Comparison of ENCODE assay signal across 13 cellular contexts in the genomic region with DNA sequence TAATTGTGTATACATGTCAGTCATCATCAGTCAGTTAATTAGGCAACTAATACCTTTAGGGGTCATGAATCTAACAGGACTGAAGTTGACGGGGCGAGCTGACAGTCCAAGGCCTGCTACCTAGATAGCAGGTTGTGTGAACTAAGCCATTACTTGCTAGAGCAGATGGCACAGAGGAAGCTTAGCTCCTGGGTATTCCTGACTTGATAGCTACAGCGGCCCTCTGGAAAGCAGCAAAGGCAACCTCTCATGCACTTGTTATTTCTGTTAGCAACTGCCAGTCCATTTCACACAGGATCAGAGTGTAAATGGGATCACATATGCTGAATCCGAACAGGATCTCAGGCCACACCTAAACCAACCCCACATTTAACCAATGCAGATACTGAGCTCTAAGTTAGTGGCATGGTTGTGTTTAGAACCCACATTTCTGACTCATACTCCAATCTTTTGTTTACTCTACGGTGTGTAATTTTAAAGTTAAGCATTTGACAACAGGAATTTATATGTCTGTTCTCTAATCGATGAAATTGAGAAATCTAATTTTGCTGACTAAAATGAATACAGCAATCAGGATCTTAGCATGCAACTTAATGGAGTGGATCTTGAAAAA.
A peak's percentile ranks its signal among the peaks of the same experiment; 100 is the strongest.
DNase-seq lines count a peak whose midpoint lies in the region; ATAC-seq and TF ChIP-seq lines count a peak whose summit lies in the region.
"Had no signal": no experiment of that assay in that cellular context is flagged by ENCODE, and none has a peak within 500 bp of the region (broad histone marks: within the 10 kb centered on the region; RNA-seq: fewer than 3 reads in every experiment).

No MANE protein-coding gene starts in this region.

- no peak overlapping the region; the same call in 2 of the 3 replicates for H2BK15ac ChIP-seq in IMR-90 (ENCODE audit: low read depth, low read length)

- POLR2A ChIA-PET in IMR-90 (lab: Charles Lee; ENCODE audit: unreplicated experiment): no interaction called here

- H4K5ac ChIP-seq in IMR-90 (ENCODE audit: low read depth, low read length): no peak overlapping the region

- WGBS in IMR-90 (ENCODE audit: extremely low coverage in 2 of 2, insufficient read length in 1 of 2), 2 experiments: 92% methylated on average over 2 of the region's 6 CpGs; no CpG with 5 or more reads in 1 of the 2 experiments
- 89% methylated on average over 6 of the region's 6 CpGs for WGBS in right cardiac atrium
- WGBS in esophagus squamous epithelium, 2 donors: 81 to 88% methylated on average over 6 of the region's 6 CpGs

- no peak overlapping the region for H3K9ac ChIP-seq in IMR-90 (ENCODE audit: low read depth, low read length)

- intact Hi-C loops in IMR-90 (cut with micrococcal nuclease): no loop called here
- intact Hi-C loops in right cardiac atrium (cut with DNase I): no loop called here
- intact Hi-C loops in esophagus squamous epithelium (cut with DNase I): no loop called here

- H4K8ac ChIP-seq in IMR-90 (ENCODE audit: low read depth in 2 of 2, low read length in 2 of 2): no peak overlapping the region

- no peak for TF ChIP-seq RAD21 in IMR-90 (IDR thresholded peaks at IDR 0.05; ENCODE audit: low read length)

- TF ChIP-seq POLR2A in IMR-90 (IDR thresholded peaks at IDR 0.05; ENCODE audit: low read depth, low read length) (no peak), esophagus squamous epithelium (IDR thresholded peaks at IDR 0.05) (no peak)

- 0 out of 2 replicates have a peak overlapping the region, but pooled peaks have one; percentile 15 for H3K4ac ChIP-seq in IMR-90 (ENCODE audit: low read depth, low read length)

- no TSS peak for BruUV-seq in IMR-90 (replicated peaks; lab: Mats Ljungman, UMichigan)

- H3K4me1 ChIP-seq in IMR-90 (ENCODE audit: control insufficient read depth, insufficient read depth, low read length): peaks cover 2% of the 10 kb centered on the region; the same call in 1 of the 2 replicates
- H3K4me1 ChIP-seq in right cardiac atrium (ENCODE audit: control insufficient read depth, insufficient read depth, low read length): no peaks in the 10 kb centered on the region
- H3K4me1 ChIP-seq in esophagus squamous epithelium: no peaks in the 10 kb centered on the region

- no peaks in the 10 kb centered on the region for H3K36me3 ChIP-seq in IMR-90 (ENCODE audit: control insufficient read depth, insufficient read depth, low read length)
- no peaks in the 10 kb centered on the region for H3K36me3 ChIP-seq in esophagus squamous epithelium
- H3K36me3 ChIP-seq: HAP-1 had no signal

- no peak overlapping the region for H2AFZ ChIP-seq in IMR-90 (replicated peaks; ENCODE audit: low read length, poor library complexity)

- no peak overlapping the region for H4K91ac ChIP-seq in IMR-90 (ENCODE audit: insufficient read depth, low read depth, low read length)

- H3K56ac ChIP-seq in IMR-90 (ENCODE audit: extremely low read depth, insufficient read depth, low read length): no peak overlapping the region

- peak overlapping the region; percentile 39; the same call in 1 of the 2 replicates for H2AK5ac ChIP-seq in IMR-90 (ENCODE audit: low read depth, low read length)

- H2BK120ac ChIP-seq in IMR-90 (ENCODE audit: low read depth, low read length): 0 out of 2 replicates have a peak overlapping the region, but pooled peaks have one; percentile 27

- TF ChIP-seq CTCF in IMR-90 (conservative IDR thresholded peaks at IDR 0.05; ENCODE audit: low read depth, low read length) (no peak), esophagus squamous epithelium (IDR thresholded peaks at IDR 0.05) (no peak)

- no peak overlapping the region for H3K4me3 ChIP-seq in IMR-90 (ENCODE audit: insufficient read depth, low read depth, low read length)
- no peak overlapping the region for H3K4me3 ChIP-seq in right cardiac atrium (ENCODE audit: low read length)
- H3K4me3 ChIP-seq in esophagus squamous epithelium: no peak overlapping the region
- H3K4me3 ChIP-seq: HAP-1 had no signal

- no peaks in the 10 kb centered on the region for H3K9me1 ChIP-seq in IMR-90 (ENCODE audit: insufficient read depth, low read length)

- 0 out of 2 replicates have a peak, but pooled peaks have one; percentile 40 for ATAC-seq in IMR-90 (ENCODE audit: low read depth)
- no peak for ATAC-seq in right cardiac atrium
- ATAC-seq in HG03039 (IDR thresholded peaks at IDR 0.05; ENCODE audit: unreplicated experiment): no peak

- no peak overlapping the region for H3K4me2 ChIP-seq in IMR-90 (ENCODE audit: low read depth, low read length)

- H3K23ac ChIP-seq in IMR-90 (ENCODE audit: low read depth, low read length): no peak overlapping the region

- no peak overlapping the region for H3K14ac ChIP-seq in IMR-90 (replicated peaks; ENCODE audit: low read depth, low read length)

- DNase-seq in IMR-90 (no peak), NCI-H82 (lab: John Stamatoyannopoulos, UW) (peak; percentile 99), cerebellar nuclear complex (lab: John Stamatoyannopoulos, UW) (peak; percentile 71 to 75), retina (peak; percentile 39), right cardiac atrium (no peak), COLO668 (lab: John Stamatoyannopoulos, UW; ENCODE audit: unreplicated experiment) (no peak), esophagus squamous epithelium (lab: John Stamatoyannopoulos, UW) (no peak)
- DNase-seq: CD4-positive, alpha-beta T cell; NCI-H1436 treated with DMSO at 0.1 percent for 48 hours; NCI-H345; NCI-H774 had no signal

- no peaks in the 10 kb centered on the region for H3K79me1 ChIP-seq in IMR-90 (ENCODE audit: low read depth in 1 of 2, low read length in 2 of 2)

- in situ Hi-C loops in IMR-90 (cut with MboI; ENCODE audit: low sequenced_read_pairs): no loop called here

- no peak overlapping the region for H3K18ac ChIP-seq in IMR-90 (ENCODE audit: low read depth, low read length)

- no peak overlapping the region for H3K27ac ChIP-seq in IMR-90 (ENCODE audit: insufficient read depth, low read length)
- H3K27ac ChIP-seq in right cardiac atrium (ENCODE audit: low read length): no peak overlapping the region
- no peak overlapping the region for H3K27ac ChIP-seq in esophagus squamous epithelium

- dilution Hi-C loops in IMR-90 (cut with HindIII; ENCODE audit: low sequenced_read_pairs, unreplicated experiment): no loop called here

- H4K20me1 ChIP-seq in IMR-90 (ENCODE audit: insufficient read depth, low read length): no peaks in the 10 kb centered on the region

- H2BK5ac ChIP-seq in IMR-90 (ENCODE audit: low read depth, low read length, poor library complexity, severe bottlenecking): no peak overlapping the region

- CTCF ChIA-PET in IMR-90 (lab: Yijun Ruan, JAX): no interaction called here

- H3K9me3 ChIP-seq in IMR-90 (ENCODE audit: control insufficient read depth, insufficient read depth, low read length) (no peaks in the 10 kb centered on the region), right cardiac atrium (ENCODE audit: control insufficient read depth, low read length) (no peaks in the 10 kb centered on the region), esophagus squamous epithelium (no peaks in the 10 kb centered on the region)
- H3K9me3 ChIP-seq: HAP-1 had no signal

- no peaks in the 10 kb centered on the region for H3K27me3 ChIP-seq in IMR-90 (ENCODE audit: control insufficient read depth, insufficient read depth, low read length)
- H3K27me3 ChIP-seq in right cardiac atrium (ENCODE audit: control insufficient read depth, insufficient read depth): no peaks in the 10 kb centered on the region
- H3K27me3 ChIP-seq in esophagus squamous epithelium: no peaks in the 10 kb centered on the region

- H2BK20ac ChIP-seq in IMR-90 (ENCODE audit: low read depth, low read length): peak overlapping the region; percentile 54; the same call in 1 of the 2 replicates

- no peak overlapping the region for H2AK9ac ChIP-seq in IMR-90 (replicated peaks; ENCODE audit: low read depth, low read length, poor library complexity)

TF ChIP-seq in IMR-90, 13 proteins besides CTCF, POLR2A, EP300 and RAD21:
- TF ChIP-seq MAZ (IDR thresholded peaks at IDR 0.05; ENCODE audit: borderline replicate concordance, low read depth, low read length) (no peak), CHD1 (IDR thresholded peaks at IDR 0.05; ENCODE audit: low read depth, low read length) (no peak), MXI1 (IDR thresholded peaks at IDR 0.05; ENCODE audit: borderline replicate concordance, low read depth, low read length) (no peak), RCOR1 (IDR thresholded peaks at IDR 0.05; ENCODE audit: insufficient replicate concordance, low read length) (no peak), BHLHE40 (IDR thresholded peaks at IDR 0.05; ENCODE audit: low read depth, low read length) (no peak), FOS (IDR thresholded peaks at IDR 0.05; ENCODE audit: low read depth, low read length) (no peak), RFX5 (IDR thresholded peaks at IDR 0.05; ENCODE audit: low read depth, low read length) (no peak)

Comparison
In these comparisons a context has a peak if more than half of its experiments do, and no peak if none do; other contexts are left out.
1. DNase-seq: peak in NCI-H82 (single experiment), cerebellar nuclear complex (2 of 2) and retina (single experiment); none in IMR-90 (single experiment), right cardiac atrium (0 of 3), COLO668 (single experiment) and esophagus squamous epithelium (single experiment).